9 cellular contexts compared by ENCODE assay signal in genomic region chrX:153819398-153820083, GRCh38. TPM values are rescaled to one million over a fixed set of nuclear protein-coding genes. Genes with fewer than 3 reads are reported as not detected.
A peak's percentile ranks its signal among the peaks of the same experiment; 100 is the strongest.
DNase-seq lines count a peak whose midpoint lies in the region; ATAC-seq and TF ChIP-seq lines count a peak whose summit lies in the region.
"Had no signal": no experiment of that assay in that cellular context is flagged by ENCODE, and none has a peak within 500 bp of the region (broad histone marks: within the 10 kb centered on the region; RNA-seq: fewer than 3 reads in every experiment).

No MANE protein-coding gene starts in this region.

- H3K4me3 Mint-ChIP-seq in chondrocyte (ENCODE audit: unreplicated experiment), result peak overlapping the region; percentile 59
- peak overlapping the region in 8 of 10 donors; percentile 12 to 69 (median 54) for H3K4me3 Mint-ChIP-seq in naive thymus-derived CD4-positive, alpha-beta T cell

- POLR2A ChIA-PET in AG04449 (lab: Yijun Ruan, JAX), result no interaction called here
- POLR2A ChIA-PET in naive thymus-derived CD4-positive, alpha-beta T cell (lab: Charles Lee), result interaction anchor here (1.3 to 1.8 kb wide), 4 partner anchors 25 to 151 kb away, joined by 3 to 10 read pairs (median 5); partner anchors contain the start of genes IDH3G and SSR4

- H3K27ac ChIP-seq in naive thymus-derived CD4-positive, alpha-beta T cell (ENCODE audit: low read depth, low read length), result peak overlapping the region; percentile 51

- no peaks in the 10 kb centered on the region for H3K27me3 ChIP-seq in naive thymus-derived CD4-positive, alpha-beta T cell (ENCODE audit: control insufficient read depth in 2 of 2, insufficient read depth in 2 of 2, low read length in 2 of 2)

- CTCF ChIA-PET in AG04449 (lab: Yijun Ruan, JAX), result interaction anchor here (0.9 kb wide), 1 partner anchor 228 kb away, joined by 3 read pairs; no protein-coding TSS in a partner anchor
- CTCF ChIA-PET in naive thymus-derived CD4-positive, alpha-beta T cell (lab: Charles Lee), result no interaction called here

- ATAC-seq in naive thymus-derived CD4-positive, alpha-beta T cell, result no peak
- ATAC-seq in GM21529 (IDR thresholded peaks at IDR 0.05; ENCODE audit: unreplicated experiment) (no peak), HG03571 (IDR thresholded peaks at IDR 0.05; ENCODE audit: unreplicated experiment) (no peak)

- peaks cover 39 to 44% of the 10 kb centered on the region in 2 donors for H3K4me1 ChIP-seq in naive thymus-derived CD4-positive, alpha-beta T cell (ENCODE audit: control insufficient read depth in 2 of 2, insufficient read depth in 2 of 2, low read length in 2 of 2)

- no peak overlapping the region for H3K27ac Mint-ChIP-seq in chondrocyte (ENCODE audit: unreplicated experiment)
- peak overlapping the region in 1 of 9 donors; percentile 36 for H3K27ac Mint-ChIP-seq in naive thymus-derived CD4-positive, alpha-beta T cell

- no peaks in the 10 kb centered on the region for H3K36me3 Mint-ChIP-seq in chondrocyte (ENCODE audit: low read depth)
- peaks cover 0 to 6% (median 0%) of the 10 kb centered on the region in 5 donors for H3K36me3 Mint-ChIP-seq in naive thymus-derived CD4-positive, alpha-beta T cell

- H3K4me3 ChIP-seq in AG04449 (ENCODE audit: low read depth, low read length), result peak overlapping the region; percentile 41
- peak overlapping the region; percentile 25 for H3K4me3 ChIP-seq in HFF-Myc (replicated peaks; ENCODE audit: low read depth, low read length)
- peak overlapping the region; percentile 33 for H3K4me3 ChIP-seq in naive thymus-derived CD4-positive, alpha-beta T cell (ENCODE audit: low read length)

- no peak for TF ChIP-seq CTCF in AG04449 (IDR thresholded peaks at IDR 0.05; ENCODE audit: insufficient read depth, low read length, missing control alignments)
- no peak for TF ChIP-seq CTCF in HFF-Myc (IDR thresholded peaks at IDR 0.05; ENCODE audit: low read depth, low read length, missing control alignments)
- no peak for TF ChIP-seq CTCF in chondrocyte (IDR thresholded peaks at IDR 0.05)

- H3K9me3 Mint-ChIP-seq in chondrocyte (ENCODE audit: low read depth), result peaks cover 3% of the 10 kb centered on the region
- H3K9me3 Mint-ChIP-seq in naive thymus-derived CD4-positive, alpha-beta T cell, result no peaks in the 10 kb centered on the region

- peaks cover 5% of the 10 kb centered on the region for H3K4me1 Mint-ChIP-seq in chondrocyte (ENCODE audit: low read depth)
- H3K4me1 Mint-ChIP-seq in naive thymus-derived CD4-positive, alpha-beta T cell, result peaks cover 18 to 67% (median 43%) of the 10 kb centered on the region in 7 donors

- no peak for DNase-seq in AG04449 (ENCODE audit: low read depth, low spot score)
- no peak for DNase-seq in HFF-Myc (ENCODE audit: extremely low read depth, low read depth)
- no peak for DNase-seq in chondrocyte (ENCODE audit: low spot score)
- DNase-seq in naive thymus-derived CD4-positive, alpha-beta T cell, result no peak
- DNase-seq in CD1c-positive myeloid dendritic cell (ENCODE audit: extremely low spot score), result no peak
- no peak for DNase-seq in HK-2 (ENCODE audit: unreplicated experiment)
- DNase-seq: T1000 had no signal

- H3K9me3 ChIP-seq in naive thymus-derived CD4-positive, alpha-beta T cell (ENCODE audit: control insufficient read depth in 2 of 3, low read length in 3 of 3), result no peaks in the 10 kb centered on the region

- no peaks in the 10 kb centered on the region for H3K27me3 Mint-ChIP-seq in chondrocyte (ENCODE audit: low read depth)
- H3K27me3 Mint-ChIP-seq in naive thymus-derived CD4-positive, alpha-beta T cell, result peaks cover 0 to 20% (median 0%) of the 10 kb centered on the region in 5 donors

- H3K36me3 ChIP-seq in naive thymus-derived CD4-positive, alpha-beta T cell (ENCODE audit: control insufficient read depth in 2 of 3, insufficient read depth in 3 of 3, low read length in 3 of 3), result no peaks in the 10 kb centered on the region

- intact Hi-C loops in naive thymus-derived CD4-positive, alpha-beta T cell (cut with micrococcal nuclease), result loop anchor here (1.0 to 5.0 kb wide), 3 partner anchors 10 to 83 kb away; partner anchors contain the start of gene AVPR2 (in 1 of the 2)

RNA-seq across cellular contexts. Expression of gene PDZD4, which starts 10.8 kb away (rescaled TPM):
- total RNA-seq in chondrocyte, result 24.8 to 27.2 TPM (median 25.4 TPM) in 3 replicates
- total RNA-seq in naive thymus-derived CD4-positive, alpha-beta T cell, result 10 to 100 TPM in 2 of 5 experiments, under 1 TPM in 3; 0.32 to 29.0 (median 0.51) TPM
- polyA plus RNA-seq in naive thymus-derived CD4-positive, alpha-beta T cell, result under 1 TPM; 0.07 to 0.53 TPM

RNA-seq across cellular contexts. Expression of gene SSR4, which starts 25.1 kb away (rescaled TPM):
- 245 to 356 TPM (median 257 TPM) in 3 replicates for total RNA-seq in chondrocyte
- 100 to 1,000 TPM; 156 to 299 (median 168) TPM for total RNA-seq in naive thymus-derived CD4-positive, alpha-beta T cell
- polyA plus RNA-seq in naive thymus-derived CD4-positive, alpha-beta T cell, result 100 to 1,000 TPM; 400 to 496 TPM

RNA-seq across cellular contexts. Expression of gene IDH3G, which starts 25.4 kb away (rescaled TPM):
- total RNA-seq in chondrocyte, result 42.8 to 49.6 TPM (median 46.9 TPM) in 3 replicates
- 10 to 100 TPM; 44.1 to 73.1 (median 57.0) TPM for total RNA-seq in naive thymus-derived CD4-positive, alpha-beta T cell
- 100 to 1,000 TPM in 1 of 2 donors, 10 to 100 TPM in 1; 89.2 to 125 TPM for polyA plus RNA-seq in naive thymus-derived CD4-positive, alpha-beta T cell

RNA-seq across cellular contexts. Expression of gene SRPK3, which starts 38.7 kb away (rescaled TPM):
- total RNA-seq in chondrocyte, result 0.18 to 0.50 TPM in 2 of 3 replicates, not detected in the other
- not detected for total RNA-seq in naive thymus-derived CD4-positive, alpha-beta T cell
- not detected for polyA plus RNA-seq in naive thymus-derived CD4-positive, alpha-beta T cell

RNA-seq across cellular contexts. Expression of gene PLXNB3, which starts 55.5 kb away (rescaled TPM):
- 8.5 to 36.3 TPM (median 34.8 TPM) in 3 replicates for total RNA-seq in chondrocyte
- 1 to 10 TPM in 1 of 5 experiments, under 1 TPM in 2, not detected in 2; 0.45 to 1.6 (median 0.68) TPM for total RNA-seq in naive thymus-derived CD4-positive, alpha-beta T cell
- polyA plus RNA-seq in naive thymus-derived CD4-positive, alpha-beta T cell, result not detected
